27 cellular contexts compared by ENCODE assay signal in genomic region chr14:100435459-100435858, GRCh38.
"Had no signal": no experiment of that assay in that cellular context is flagged by ENCODE, and none has a peak within 500 bp of the region (broad histone marks: within the 10 kb centered on the region; RNA-seq: fewer than 3 reads in every experiment).

No MANE protein-coding gene starts in this region.

- FAIRE-seq: astrocyte, endothelial cell of umbilical vein, keratinocyte had no signal

- H3K27ac ChIP-seq: gastroesophageal sphincter, testis had no signal

- H3K27ac Mint-ChIP-seq: activated B cell treated with CpG ODN at 0.5 μM for 24 hours; activated CD8-positive, alpha-beta T cell treated with anti-CD3 and anti-CD28 coated beads for 36 hours; activated naive CD4-positive, alpha-beta T cell treated with anti-CD3 and anti-CD28 coated beads, Interleukin-2, amount 10 ng/mL, durations not matched to agents 7 days and 5 days; activated T-helper 1 cell treated with anti-CD3 and anti-CD28 coated beads, Interleukin-12 subunit alpha, Interleukin-12 subunit beta, Interleukin-2, Interleukin-4 antibody, amounts not matched to agents 30 ng/mL and 10 ng/mL and 1 ng/mL, durations not matched to agents 14 hours and 24 hours and 36 hours; mesothelial cell of epicardium; T-helper 1 cell treated with Interleukin-12 subunit alpha and Interleukin-12 subunit beta and Interleukin-4 antibody, amounts not matched to agents 30 μg/mL and 1 μg/mL, for 36 hours had no signal

- H3K36me3 Mint-ChIP-seq: activated naive CD4-positive, alpha-beta T cell treated with anti-CD3 and anti-CD28 coated beads, Interleukin-2, amount 10 ng/mL, durations not matched to agents 7 days and 5 days; mesothelial cell of epicardium; naive B cell had no signal

- H3K9me3 ChIP-seq: gastroesophageal sphincter, spleen, testis, transverse colon had no signal

- H3K9me3 Mint-ChIP-seq: activated B cell treated with CpG ODN at 0.5 μM for 24 hours; activated CD8-positive, alpha-beta T cell treated with anti-CD3 and anti-CD28 coated beads for 36 hours; activated naive CD4-positive, alpha-beta T cell treated with anti-CD3 and anti-CD28 coated beads, Interleukin-2, amount 10 ng/mL, durations not matched to agents 7 days and 5 days; activated T-helper 1 cell treated with anti-CD3 and anti-CD28 coated beads, Interleukin-12 subunit alpha, Interleukin-12 subunit beta, Interleukin-2, Interleukin-4 antibody, amounts not matched to agents 30 ng/mL and 10 ng/mL and 1 ng/mL, durations not matched to agents 14 hours and 24 hours and 36 hours; mesothelial cell of epicardium; naive B cell; T-helper 1 cell treated with Interleukin-12 subunit alpha and Interleukin-12 subunit beta and Interleukin-4 antibody, amounts not matched to agents 30 μg/mL and 1 μg/mL, for 36 hours had no signal

- H3K4me3 Mint-ChIP-seq: activated B cell treated with CpG ODN at 0.5 μM for 24 hours; activated CD8-positive, alpha-beta T cell treated with anti-CD3 and anti-CD28 coated beads for 36 hours; activated naive CD4-positive, alpha-beta T cell treated with anti-CD3 and anti-CD28 coated beads, Interleukin-2, amount 10 ng/mL, durations not matched to agents 7 days and 5 days; activated T-helper 1 cell treated with anti-CD3 and anti-CD28 coated beads, Interleukin-12 subunit alpha, Interleukin-12 subunit beta, Interleukin-2, Interleukin-4 antibody, amounts not matched to agents 30 ng/mL and 10 ng/mL and 1 ng/mL, durations not matched to agents 14 hours and 24 hours and 36 hours; mesothelial cell of epicardium; naive B cell; T-helper 1 cell treated with Interleukin-12 subunit alpha and Interleukin-12 subunit beta and Interleukin-4 antibody, amounts not matched to agents 30 μg/mL and 1 μg/mL, for 36 hours had no signal

- H3K36me3 ChIP-seq: gastroesophageal sphincter, spleen, transverse colon had no signal

- DNase-seq: activated B cell treated with CpG ODN at 0.5 μM for 24 hours; activated CD4-positive, alpha-beta T cell treated with anti-CD3 and anti-CD28 coated beads, Interleukin-2, amount 50 U/mL, for 1 hour; activated CD8-positive, alpha-beta T cell treated with anti-CD3 and anti-CD28 coated beads for 36 hours; activated gamma-delta T cell; activated naive CD4-positive, alpha-beta T cell treated with anti-CD3 and anti-CD28 coated beads, Interleukin-2, amount 10 ng/mL, durations not matched to agents 7 days and 5 days; activated T-cell treated with anti-CD3 and anti-CD28 coated beads for 4 hours; amniotic stem cell; caudate nucleus; cortex of kidney; hippocampal formation; left cardiac atrium; left ventricle myocardium superior; mammary epithelial cell; naive B cell; posterior cingulate gyrus; right cardiac atrium; spleen; stimulated activated naive CD8-positive, alpha-beta T cell treated with anti-CD3 and anti-CD28 coated beads, Interleukin-15, Interleukin-2, amounts not matched to agents 100 U/mL and 50 U/mL, for 24 hours; testis; transverse colon had no signal

- ATAC-seq: activated CD8-positive, alpha-beta T cell treated with anti-CD3 and anti-CD28 coated beads for 36 hours; gastroesophageal sphincter; left cardiac atrium; left ventricle myocardium superior; right cardiac atrium; stimulated activated naive CD8-positive, alpha-beta T cell treated with anti-CD3 and anti-CD28 coated beads, Interleukin-15, Interleukin-2, amounts not matched to agents 100 U/mL and 50 U/mL, for 24 hours had no signal

- H3K4me3 ChIP-seq: gastroesophageal sphincter, spleen, testis, transverse colon had no signal

- H3K27me3 Mint-ChIP-seq: activated B cell treated with CpG ODN at 0.5 μM for 24 hours; activated CD8-positive, alpha-beta T cell treated with anti-CD3 and anti-CD28 coated beads for 36 hours; activated naive CD4-positive, alpha-beta T cell treated with anti-CD3 and anti-CD28 coated beads, Interleukin-2, amount 10 ng/mL, durations not matched to agents 7 days and 5 days; naive B cell had no signal
